In the genomic region with DNA sequence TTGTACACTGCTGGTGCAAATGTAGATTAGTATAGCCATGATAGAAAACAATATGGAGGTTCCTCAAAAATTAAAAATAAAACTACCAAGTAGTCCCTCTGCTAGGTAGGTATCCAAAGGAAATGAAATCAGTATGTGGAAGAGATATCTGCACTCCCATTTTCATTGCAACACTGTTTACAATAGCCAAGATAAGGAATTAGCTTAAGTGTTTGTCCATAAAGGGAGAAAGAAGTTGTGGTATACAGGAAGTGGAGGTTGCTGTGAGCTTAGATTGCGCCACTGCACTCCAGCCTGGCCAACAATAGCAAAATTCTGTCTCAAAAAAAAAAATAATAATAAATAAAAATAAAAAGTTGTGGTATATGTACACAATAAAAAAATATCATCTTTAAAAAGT, we compare ENCODE assay signal across 20 cellular contexts.
"Had no signal": no experiment of that assay in that cellular context is flagged by ENCODE, and none has a peak within 500 bp of the region (broad histone marks: within the 10 kb centered on the region; RNA-seq: fewer than 3 reads in every experiment).

No MANE protein-coding gene starts in this region.

- H3K27ac ChIP-seq: gastroesophageal sphincter, heart right ventricle, pancreas, skin epidermis, transverse colon had no signal

- H3K27me3 ChIP-seq: gastroesophageal sphincter, heart right ventricle, pancreas, transverse colon had no signal

- H3K9me3 ChIP-seq: gastroesophageal sphincter, heart right ventricle, pancreas, transverse colon had no signal

- H3K4me3 Mint-ChIP-seq: activated naive CD8-positive, alpha-beta T cell; brain; effector memory CD8-positive, alpha-beta T cell had no signal

- DNase-seq: activated CD4-positive, alpha-beta T cell treated with anti-CD3 and anti-CD28 coated beads, Interleukin-2, amount 50 U/mL, for 1 hour; activated CD8-positive, alpha-beta memory T cell treated with anti-CD3 and anti-CD28 coated beads for 24 hours; activated gamma-delta T cell treated with Interleukin-2 at 50 U/mL for 16 hours; amygdala; cerebellar nuclear complex; dermis blood vessel endothelial cell; effector memory CD8-positive, alpha-beta T cell; heart right ventricle; pancreas; retina; stimulated activated CD4-positive, alpha-beta T cell treated with anti-CD3 and anti-CD28 coated beads, Interleukin-4, amount 100 ng/mL, for 4 hours; stimulated activated CD8-positive, alpha-beta memory T cell treated with anti-CD3 and anti-CD28 coated beads, Interleukin-4, amount 100 ng/mL, for 48 hours; stimulated activated naive CD4-positive, alpha-beta T cell treated with Interleukin-2 at 50 U/mL for 16 hours; substantia nigra; transverse colon had no signal

- H3K27ac Mint-ChIP-seq: activated naive CD8-positive, alpha-beta T cell; brain; effector memory CD8-positive, alpha-beta T cell had no signal

- ATAC-seq: activated CD4-positive, CD25-positive, alpha-beta regulatory T cell treated with anti-CD3 and anti-CD28 coated beads, Interleukin-2, amount 50 U/mL, for 24 hours; effector memory CD8-positive, alpha-beta T cell; gastroesophageal sphincter; heart right ventricle; pancreas had no signal

- H3K36me3 Mint-ChIP-seq: activated naive CD8-positive, alpha-beta T cell; brain had no signal

- H3K4me1 ChIP-seq: gastroesophageal sphincter, heart right ventricle, pancreas, transverse colon had no signal

- H3K9me3 Mint-ChIP-seq: effector memory CD8-positive, alpha-beta T cell had no signal

- H3K36me3 ChIP-seq: gastroesophageal sphincter, heart right ventricle, pancreas, transverse colon had no signal

- H3K4me3 ChIP-seq: gastroesophageal sphincter, heart right ventricle, pancreas, skin epidermis, transverse colon had no signal
